ENCODE assay signal across 1 cellular context in the genomic region with DNA sequence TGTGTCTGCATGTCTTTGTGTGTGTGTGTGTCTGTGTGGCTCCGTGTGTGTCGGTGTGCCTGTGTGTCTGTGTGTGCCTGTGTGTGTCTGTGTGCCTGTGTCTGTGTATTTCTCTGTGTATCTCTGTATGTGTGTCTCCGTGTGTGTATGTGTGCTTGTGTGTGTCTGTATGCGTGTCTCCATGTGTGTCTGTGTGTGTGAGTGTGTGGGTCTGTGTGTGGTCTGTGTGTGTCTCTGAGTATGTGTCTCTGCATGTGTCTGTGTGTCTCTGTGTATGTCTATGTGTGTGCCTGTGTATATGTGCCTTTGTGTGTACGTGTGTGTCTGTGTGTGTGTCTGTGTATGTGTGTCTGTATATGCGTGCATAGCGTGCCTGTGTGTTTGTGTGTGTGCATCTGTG.
TF ChIP-seq lines count a peak whose summit lies in the region.

No MANE protein-coding gene starts in this region.

TF ChIP-seq in IMR-90, 13 proteins besides CTCF, POLR2A, EP300 and RAD21:
- TF ChIP-seq RFX5 (IDR thresholded peaks at IDR 0.05; ENCODE audit: low read depth, low read length): no peak
- TF ChIP-seq, protein P1, sequence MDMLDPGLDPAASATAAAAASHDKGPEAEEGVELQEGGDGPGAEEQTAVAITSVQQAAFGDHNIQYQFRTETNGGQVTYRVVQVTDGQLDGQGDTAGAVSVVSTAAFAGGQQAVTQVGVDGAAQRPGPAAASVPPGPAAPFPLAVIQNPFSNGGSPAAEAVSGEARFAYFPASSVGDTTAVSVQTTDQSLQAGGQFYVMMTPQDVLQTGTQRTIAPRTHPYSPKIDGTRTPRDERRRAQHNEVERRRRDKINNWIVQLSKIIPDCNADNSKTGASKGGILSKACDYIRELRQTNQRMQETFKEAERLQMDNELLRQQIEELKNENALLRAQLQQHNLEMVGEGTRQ (IDR thresholded peaks at IDR 0.05; ENCODE audit: low read depth, low read length): no peak
- no peak for TF ChIP-seq NFE2L2 (IDR thresholded peaks at IDR 0.05; ENCODE audit: low read depth, low read length)
- no peak for TF ChIP-seq RCOR1 (IDR thresholded peaks at IDR 0.05; ENCODE audit: insufficient replicate concordance, low read length)
- TF ChIP-seq MAFK (IDR thresholded peaks at IDR 0.05; ENCODE audit: low read depth, low read length): no peak
- TF ChIP-seq FOS (IDR thresholded peaks at IDR 0.05; ENCODE audit: low read depth, low read length): no peak
- TF ChIP-seq CHD1 (IDR thresholded peaks at IDR 0.05; ENCODE audit: low read depth, low read length): no peak
- no peak for TF ChIP-seq CEBPB (IDR thresholded peaks at IDR 0.05; ENCODE audit: low read depth, low read length)
- no peak for TF ChIP-seq BHLHE40 (IDR thresholded peaks at IDR 0.05; ENCODE audit: low read depth, low read length)
- TF ChIP-seq MXI1 (IDR thresholded peaks at IDR 0.05; ENCODE audit: borderline replicate concordance, low read depth, low read length): no peak
- TF ChIP-seq SMC3 (IDR thresholded peaks at IDR 0.05; ENCODE audit: low read depth, low read length): no peak
- TF ChIP-seq, protein P2, sequence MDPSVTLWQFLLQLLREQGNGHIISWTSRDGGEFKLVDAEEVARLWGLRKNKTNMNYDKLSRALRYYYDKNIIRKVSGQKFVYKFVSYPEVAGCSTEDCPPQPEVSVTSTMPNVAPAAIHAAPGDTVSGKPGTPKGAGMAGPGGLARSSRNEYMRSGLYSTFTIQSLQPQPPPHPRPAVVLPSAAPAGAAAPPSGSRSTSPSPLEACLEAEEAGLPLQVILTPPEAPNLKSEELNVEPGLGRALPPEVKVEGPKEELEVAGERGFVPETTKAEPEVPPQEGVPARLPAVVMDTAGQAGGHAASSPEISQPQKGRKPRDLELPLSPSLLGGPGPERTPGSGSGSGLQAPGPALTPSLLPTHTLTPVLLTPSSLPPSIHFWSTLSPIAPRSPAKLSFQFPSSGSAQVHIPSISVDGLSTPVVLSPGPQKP (IDR thresholded peaks at IDR 0.05; ENCODE audit: borderline replicate concordance, low read depth, low read length): no peak
- TF ChIP-seq MAZ (IDR thresholded peaks at IDR 0.05; ENCODE audit: borderline replicate concordance, low read depth, low read length): no peak
